Comparison of ENCODE assay signal across 19 cellular contexts in genomic region chr7:125966278-125967048, GRCh38.
"Had no signal": no experiment of that assay in that cellular context is flagged by ENCODE, and none has a peak within 500 bp of the region (broad histone marks: within the 10 kb centered on the region; RNA-seq: fewer than 3 reads in every experiment).

No MANE protein-coding gene starts in this region.

- ATAC-seq: activated CD4-positive, CD25-positive, alpha-beta regulatory T cell treated with anti-CD3 and anti-CD28 coated beads, Interleukin-2, amount 50 U/mL, for 24 hours; esophagus mucosa; left lobe of liver; pancreas; sciatic nerve; stimulated activated naive CD8-positive, alpha-beta T cell treated with anti-CD3 and anti-CD28 coated beads, Interleukin-15, amount 100 ng/mL, for 72 hours; upper lobe of right lung had no signal

- H3K27me3 ChIP-seq: colonic mucosa, hepatocyte, pancreas, spleen, upper lobe of right lung had no signal

- H3K27ac ChIP-seq: colonic mucosa, hepatocyte, pancreas, spleen, upper lobe of right lung had no signal

- H3K27me3 Mint-ChIP-seq: activated naive CD8-positive, alpha-beta T cell treated with anti-CD3 and anti-CD28 coated beads for 36 hours; naive B cell; stimulated activated naive CD8-positive, alpha-beta T cell treated with anti-CD3 and anti-CD28 coated beads, Interleukin-15, amount 100 ng/mL, for 72 hours had no signal

- H3K4me2 ChIP-seq: hepatocyte had no signal

- H3K36me3 ChIP-seq: colonic mucosa, pancreas, spleen, upper lobe of right lung had no signal

- H3K4me3 Mint-ChIP-seq: activated naive CD8-positive, alpha-beta T cell treated with anti-CD3 and anti-CD28 coated beads for 36 hours; brain; naive B cell; stimulated activated naive CD8-positive, alpha-beta T cell treated with anti-CD3 and anti-CD28 coated beads, Interleukin-15, amount 100 ng/mL, for 72 hours had no signal

- H3K36me3 Mint-ChIP-seq: activated naive CD8-positive, alpha-beta T cell treated with anti-CD3 and anti-CD28 coated beads for 36 hours; brain; naive B cell had no signal

- DNase-seq: activated CD4-positive, alpha-beta T cell treated with anti-CD3 and anti-CD28 coated beads, Interleukin-2, amount 50 U/mL, for 1 hour; activated CD8-positive, alpha-beta memory T cell treated with anti-CD3 and anti-CD28 coated beads for 24 hours; activated gamma-delta T cell treated with Interleukin-2 at 50 U/mL for 16 hours; activated naive CD8-positive, alpha-beta T cell treated with anti-CD3 and anti-CD28 coated beads for 36 hours; amygdala; central memory CD4-positive, alpha-beta T cell; colonic mucosa; islet precursor cell; naive B cell; pancreas; spleen; stimulated activated naive CD8-positive, alpha-beta T cell treated with anti-CD3 and anti-CD28 coated beads, Interleukin-15, amount 100 ng/mL, for 72 hours; upper lobe of right lung had no signal

- H3K4me1 ChIP-seq: colonic mucosa, pancreas, spleen, upper lobe of right lung had no signal

- H3K9me3 ChIP-seq: colonic mucosa, pancreas, spleen, upper lobe of right lung had no signal

- H3K79me2 ChIP-seq: hepatocyte had no signal

- H3K4me1 Mint-ChIP-seq: activated naive CD8-positive, alpha-beta T cell treated with anti-CD3 and anti-CD28 coated beads for 36 hours; brain; naive B cell; stimulated activated naive CD8-positive, alpha-beta T cell treated with anti-CD3 and anti-CD28 coated beads, Interleukin-15, amount 100 ng/mL, for 72 hours had no signal

- H3K4me3 ChIP-seq: colonic mucosa, hepatocyte, pancreas, spleen, upper lobe of right lung had no signal

- H3K27ac Mint-ChIP-seq: activated naive CD8-positive, alpha-beta T cell treated with anti-CD3 and anti-CD28 coated beads for 36 hours; brain; naive B cell; stimulated activated naive CD8-positive, alpha-beta T cell treated with anti-CD3 and anti-CD28 coated beads, Interleukin-15, amount 100 ng/mL, for 72 hours had no signal

- H3K9me3 Mint-ChIP-seq: brain had no signal

- H2AFZ ChIP-seq: hepatocyte had no signal
